ENCODE assay signal across 1 cellular context in the genomic region with DNA sequence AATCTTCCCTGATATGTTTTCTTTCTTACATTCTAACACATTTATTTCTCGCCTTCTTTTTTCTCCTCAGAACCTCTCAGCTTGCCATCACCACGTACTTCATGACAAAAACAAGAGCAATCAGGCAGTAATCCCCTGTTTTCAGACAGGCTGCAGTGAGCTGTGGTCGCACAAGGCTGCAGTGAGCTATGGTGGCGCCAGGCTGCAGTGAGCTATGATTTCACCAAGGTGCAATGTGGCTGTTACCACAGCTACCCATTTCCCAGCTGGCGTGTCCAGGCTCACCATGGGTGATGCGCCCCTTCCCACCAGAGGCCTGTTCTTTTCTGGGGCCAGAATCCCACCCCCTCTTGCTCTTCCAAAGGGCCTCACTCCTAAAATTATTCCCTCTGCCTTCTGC.
TF ChIP-seq lines count a peak whose summit lies in the region.

No MANE protein-coding gene starts in this region.

TF ChIP-seq in HCT116, 20 proteins besides CTCF, POLR2A, EP300 and RAD21:
- TF ChIP-seq SIN3A (IDR thresholded peaks at IDR 0.05; ENCODE audit: low read depth) (no peak), EZH2phosphoT487 (IDR thresholded peaks at IDR 0.05; ENCODE audit: borderline replicate concordance) (no peak), TCF7L2 (IDR thresholded peaks at IDR 0.05; ENCODE audit: borderline replicate concordance, extremely low read depth, insufficient read depth, insufficient read length) (no peak), YY1 (IDR thresholded peaks at IDR 0.05; ENCODE audit: extremely low read depth, insufficient replicate concordance, low read depth, low read length) (no peak), CEBPB (IDR thresholded peaks at IDR 0.05; ENCODE audit: low read depth) (no peak), EZH2 (IDR thresholded peaks at IDR 0.05) (no peak), ELF1 (IDR thresholded peaks at IDR 0.05; ENCODE audit: borderline replicate concordance, low read depth) (no peak), JUND (IDR thresholded peaks at IDR 0.05) (no peak)
- TF ChIP-seq, protein P1, sequence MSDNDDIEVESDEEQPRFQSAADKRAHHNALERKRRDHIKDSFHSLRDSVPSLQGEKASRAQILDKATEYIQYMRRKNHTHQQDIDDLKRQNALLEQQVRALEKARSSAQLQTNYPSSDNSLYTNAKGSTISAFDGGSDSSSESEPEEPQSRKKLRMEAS (IDR thresholded peaks at IDR 0.05), result no peak
